9 cellular contexts compared by ENCODE assay signal in genomic region chr11:911890-912219, GRCh38. TPM values are rescaled to one million over a fixed set of nuclear protein-coding genes. Genes with fewer than 3 reads are reported as not detected.
DNase-seq lines count a peak whose midpoint lies in the region; ATAC-seq and TF ChIP-seq lines count a peak whose summit lies in the region.
"Had no signal": no experiment of that assay in that cellular context is flagged by ENCODE, and none has a peak within 500 bp of the region (broad histone marks: within the 10 kb centered on the region; RNA-seq: fewer than 3 reads in every experiment).

No MANE protein-coding gene starts in this region.

- in situ Hi-C loops in transverse colon (cut with MboI; ENCODE audit: low pct_ligation_motif_present in 1 of 4, low pct_unique_long_range_greater_than_20kb in 1 of 4, low sequenced_read_pairs in 3 of 4), result loop anchor here in 1 of 4 donors (25.0 kb wide), 1 partner anchor 125 kb away; the partner anchor contains the start of gene MUC6

- H3K27me3 ChIP-seq in heart right ventricle, result no peaks in the 10 kb centered on the region
- no peaks in the 10 kb centered on the region for H3K27me3 ChIP-seq in adrenal gland
- H3K27me3 ChIP-seq in transverse colon, result no peaks in the 10 kb centered on the region
- no peaks in the 10 kb centered on the region for H3K27me3 ChIP-seq in SJCRH30

- H3K4me1 ChIP-seq in heart right ventricle (peaks cover 0 to 25% (median 16%) of the 10 kb centered on the region in 9 donors), adrenal gland (replicated peaks in 1 of 2) (peaks cover 12 to 32% of the 10 kb centered on the region in 2 donors), transverse colon (peaks cover 12 to 17% (median 15%) of the 10 kb centered on the region in 4 donors), SJCRH30 (no peaks in the 10 kb centered on the region)

- H3K4me3 Mint-ChIP-seq in memory B cell, result peak overlapping the region; percentile 93

- H3K4me3 ChIP-seq in heart right ventricle, result peak overlapping the region in 6 of 10 donors; percentile 86 to 99 (median 91)
- H3K4me3 ChIP-seq in adrenal gland, result no peak overlapping the region
- H3K4me3 ChIP-seq in transverse colon, result peak overlapping the region in 1 of 4 donors; percentile 82
- no peak overlapping the region for H3K4me3 ChIP-seq in SJCRH30

- no peak for TF ChIP-seq CTCF in heart right ventricle (IDR thresholded peaks at IDR 0.05)
- TF ChIP-seq CTCF in adrenal gland (IDR thresholded peaks at IDR 0.05), result no peak
- TF ChIP-seq CTCF in transverse colon (IDR thresholded peaks at IDR 0.05), result no peak

- H3K9me3 ChIP-seq in heart right ventricle (no peaks in the 10 kb centered on the region), adrenal gland (replicated peaks in 1 of 3) (no peaks in the 10 kb centered on the region), transverse colon (no peaks in the 10 kb centered on the region), SJCRH30 (replicated peaks) (no peaks in the 10 kb centered on the region)

- TF ChIP-seq EP300 in transverse colon (IDR thresholded peaks at IDR 0.05; ENCODE audit: low read depth), result no peak

- ATAC-seq in heart right ventricle (no peak), left ventricle myocardium superior (no peak), memory B cell (ENCODE audit: low read depth) (no peak)

- no peak for TF ChIP-seq POLR2A in adrenal gland (IDR thresholded peaks at IDR 0.05)
- TF ChIP-seq POLR2A in transverse colon (IDR thresholded peaks at IDR 0.05), result no peak

- H3K27me3 Mint-ChIP-seq in memory B cell, result no peaks in the 10 kb centered on the region

- intact Hi-C loops in heart right ventricle (cut with DNase I), result loop anchor here in 1 of 10 donors (5.0 kb wide), 1 partner anchor 65 kb away; no protein-coding TSS in a partner anchor
- intact Hi-C loops in left ventricle myocardium superior (cut with micrococcal nuclease), result no loop called here
- intact Hi-C loops in adrenal gland (cut with DNase I), result no loop called here
- intact Hi-C loops in transverse colon (cut with DNase I; ENCODE audit: low total_unique reads), result no loop called here

- DNase-seq in heart right ventricle, result no peak
- DNase-seq in left ventricle myocardium superior, result no peak
- DNase-seq in adrenal gland, result no peak
- DNase-seq in memory B cell (ENCODE audit: low spot score in 2 of 2), result no peak
- DNase-seq in transverse colon, result no peak
- DNase-seq in SJCRH30, result no peak
- DNase-seq in mucosa of gallbladder (ENCODE audit: low spot score), result no peak
- DNase-seq in NCI-H2196 treated with DMSO at 0.1 percent for 48 hours (lab: John Stamatoyannopoulos, UW; ENCODE audit: unreplicated experiment), result no peak
- DNase-seq: DMS 273 treated with DMSO at 0.1 percent for 48 hours had no signal

- H3K36me3 ChIP-seq in heart right ventricle (peaks cover 0 to 10% (median 0%) of the 10 kb centered on the region in 9 donors), adrenal gland (replicated peaks in 1 of 2) (no peaks in the 10 kb centered on the region), transverse colon (no peaks in the 10 kb centered on the region), SJCRH30 (0 out of 2 replicates have a peak, but pooled peaks cover 4% of the 10 kb centered on the region)

- H3K9me3 Mint-ChIP-seq in memory B cell, result no peaks in the 10 kb centered on the region

- no peaks in the 10 kb centered on the region for H3K36me3 Mint-ChIP-seq in memory B cell

- peak overlapping the region; percentile 55 for H3K27ac Mint-ChIP-seq in memory B cell

- H3K27ac ChIP-seq in heart right ventricle, result peak overlapping the region in 8 of 10 donors; percentile 93 to 99 (median 98)
- H3K27ac ChIP-seq in adrenal gland, result peak overlapping the region in 4 of 5 donors; percentile 79 to 97 (median 86)
- H3K27ac ChIP-seq in transverse colon, result peak overlapping the region; percentile 90 to 98 (median 94)
- H3K27ac ChIP-seq in SJCRH30, result no peak overlapping the region

- 95 to 97% methylated on average over 11 of the region's 11 CpGs for WGBS in heart right ventricle, 2 donors
- 92 to 98% (median 95%) methylated on average over 10 to 11 of the region's 11 CpGs for WGBS in adrenal gland, 4 donors
- 98% methylated on average over 11 of the region's 11 CpGs; no CpG with 5 or more reads in 1 of the 2 donors for WGBS in transverse colon (ENCODE audit: low coverage in 1 of 2), 2 donors

- H3K4me1 Mint-ChIP-seq in memory B cell, result peaks cover 18% of the 10 kb centered on the region

RNA-seq across cellular contexts. Expression of gene CHID1, which starts 1.2 kb away (rescaled TPM):
- total RNA-seq in heart right ventricle (10 to 100 TPM; 47.9 to 75.2 (median 62.4) TPM), left ventricle myocardium superior (53.0 TPM), adrenal gland (100 to 1,000 TPM in 5 of 8 donors, 10 to 100 TPM in 3; 93.1 to 220 (median 110) TPM), transverse colon (10 to 100 TPM; 15.3 to 58.2 (median 41.4) TPM), mucosa of gallbladder (101 TPM)
- polyA plus RNA-seq in heart right ventricle (10 to 100 TPM; 40.1 to 53.5 TPM), adrenal gland (10 to 100 TPM; 39.2 to 60.1 (median 56.3) TPM)
- total RNA-seq in SJCRH30 (2014; rRNA removed; shearing (Covaris generic)), result 51.4 and 56.7 TPM in 2 replicates

RNA-seq across cellular contexts. Expression of gene AP2A2, which starts 13.8 kb away (rescaled TPM):
- total RNA-seq in heart right ventricle, result 10 to 100 TPM; 28.9 to 58.4 (median 38.8) TPM
- 10 to 100 TPM; 24.3 to 27.9 TPM for polyA plus RNA-seq in heart right ventricle
- total RNA-seq in left ventricle myocardium superior, result 42.6 TPM
- 100 to 1,000 TPM in 3 of 8 donors, 10 to 100 TPM in 5; 38.5 to 115 (median 79.1) TPM for total RNA-seq in adrenal gland
- polyA plus RNA-seq in adrenal gland, result 10 to 100 TPM; 28.6 to 98.5 (median 71.4) TPM
- 100 to 1,000 TPM in 2 of 4 donors, 10 to 100 TPM in 2; 70.5 to 130 (median 102) TPM for total RNA-seq in transverse colon
- 40.6 and 42.6 TPM in 2 replicates for total RNA-seq in SJCRH30 (2014; rRNA removed; shearing (Covaris generic))
- total RNA-seq in mucosa of gallbladder, result 91.8 TPM

Comparison
In these comparisons a context has a peak if more than half of its experiments do, and no peak if none do; other contexts are left out.
1. H3K4me3 ChIP-seq: peak in heart right ventricle (6 of 10); none in adrenal gland (0 of 4) and SJCRH30 (single experiment).